ENCODE assay signal across 8 cellular contexts in genomic region chr22:39040538-39041296, GRCh38. TPM values are rescaled to one million over a fixed set of nuclear protein-coding genes. Genes with fewer than 3 reads are reported as not detected.
DNase-seq lines count a peak whose midpoint lies in the region; ATAC-seq, FAIRE-seq and TF ChIP-seq lines count a peak whose summit lies in the region.
"Not testable (repeated sequence)": the region's sequence is repeated elsewhere in the genome, so short reads cannot be mapped to it uniquely, and the experiment has no call there.

Gene APOBEC3F (plus strand): TSS chr22:39040864. CDS start chr22:39040961, 97 bp downstream.

- peaks cover 57% of the 10 kb centered on the region for H3K4me1 Mint-ChIP-seq in GM23338
- peaks cover 15% of the 10 kb centered on the region for H3K4me1 Mint-ChIP-seq in T-helper 2 cell treated with Interferon-gamma antibody and Interleukin-4, amounts not matched to agents 5 μg/mL and 100 μg/mL, for 36 hours (ENCODE audit: low read depth)
- H3K4me1 Mint-ChIP-seq in activated naive CD8-positive, alpha-beta T cell treated with anti-CD3 and anti-CD28 coated beads, Interleukin-2, amount 10 ng/mL, durations not matched to agents 7 days and 5 days, result peaks cover 38% of the 10 kb centered on the region

- peak within 1 kb of the TSS; percentile 95 for H3K27ac Mint-ChIP-seq in GM23338
- H3K27ac Mint-ChIP-seq in T-helper 2 cell treated with Interferon-gamma antibody and Interleukin-4, amounts not matched to agents 5 μg/mL and 100 μg/mL, for 36 hours, result peak within 1 kb of the TSS; percentile 86
- peak within 1 kb of the TSS; percentile 93 for H3K27ac Mint-ChIP-seq in activated naive CD8-positive, alpha-beta T cell treated with anti-CD3 and anti-CD28 coated beads, Interleukin-2, amount 10 ng/mL, durations not matched to agents 7 days and 5 days

- not testable (repeated sequence) for H3K79me2 ChIP-seq in GM23338 (replicated peaks; ENCODE audit: insufficient read depth)

- peak; percentile 72 for FAIRE-seq in G401.6 (lab: Jason Lieb, UNC)

- not testable (repeated sequence) for H4K20me1 ChIP-seq in GM23338 (replicated peaks; ENCODE audit: insufficient read depth)

- not testable (repeated sequence) for H2AFZ ChIP-seq in GM23338
- H2AFZ ChIP-seq in neuron (ENCODE audit: low read depth, low read length), result peak within 1 kb of the TSS; percentile 74

- peak within 1 kb of the TSS; percentile 66 to 73 for H3K9ac ChIP-seq in stomach smooth muscle (ENCODE audit: low read length in 2 of 2)

- H3K9me2 ChIP-seq in GM23338 (ENCODE audit: insufficient read depth), result not testable (repeated sequence)

- ATAC-seq in GM23338, result peak; percentile 88
- peak; percentile 95 for ATAC-seq in activated naive CD8-positive, alpha-beta T cell treated with anti-CD3 and anti-CD28 coated beads, Interleukin-2, amount 10 ng/mL, durations not matched to agents 7 days and 5 days (ENCODE audit: low read depth)

- peak within 1 kb of the TSS; percentile 72 for H3K4me3 Mint-ChIP-seq in GM23338
- H3K4me3 Mint-ChIP-seq in T-helper 2 cell treated with Interferon-gamma antibody and Interleukin-4, amounts not matched to agents 5 μg/mL and 100 μg/mL, for 36 hours, result peak within 1 kb of the TSS; percentile 92
- peak within 1 kb of the TSS; percentile 97 for H3K4me3 Mint-ChIP-seq in activated naive CD8-positive, alpha-beta T cell treated with anti-CD3 and anti-CD28 coated beads, Interleukin-2, amount 10 ng/mL, durations not matched to agents 7 days and 5 days

- not testable (repeated sequence) for H3K9me3 ChIP-seq in neuron (ENCODE audit: low read length); stomach smooth muscle (ENCODE audit: control insufficient read depth in 2 of 2, low read length in 2 of 2)

- in situ Hi-C loops in KBM-7 (cut with MboI; ENCODE audit: low pct_unique_long_range_greater_than_20kb, low sequenced_read_pairs), result not testable (repeated sequence)

- peak in 1 of 2 experiments; percentile 14; a peak in 1 of 4 replicates for TF ChIP-seq CTCF in GM23338 (conservative IDR thresholded peaks at IDR 0.05; ENCODE audit: low read depth in 2 of 2)

- H3K36me3 Mint-ChIP-seq in GM23338 (ENCODE audit: low read depth), result not testable (repeated sequence)
- peaks cover 12% of the 10 kb centered on the region for H3K36me3 Mint-ChIP-seq in T-helper 2 cell treated with Interferon-gamma antibody and Interleukin-4, amounts not matched to agents 5 μg/mL and 100 μg/mL, for 36 hours (ENCODE audit: low read depth)
- H3K36me3 Mint-ChIP-seq in activated naive CD8-positive, alpha-beta T cell treated with anti-CD3 and anti-CD28 coated beads, Interleukin-2, amount 10 ng/mL, durations not matched to agents 7 days and 5 days, result peaks cover 16% of the 10 kb centered on the region

- H3K27me3 ChIP-seq in GM23338 (ENCODE audit: insufficient read depth); neuron (ENCODE audit: insufficient read depth, low read length); stomach smooth muscle (ENCODE audit: control insufficient read depth in 1 of 2, insufficient read depth in 2 of 2, low read length in 2 of 2): not testable (repeated sequence)

- peak within 1 kb of the TSS; percentile 90 for H3K27ac ChIP-seq in GM23338 (ENCODE audit: low read depth)
- peak within 1 kb of the TSS; percentile 55 for H3K27ac ChIP-seq in stomach smooth muscle (ENCODE audit: low read length)

- peaks cover 21% of the 10 kb centered on the region for H3K27me3 Mint-ChIP-seq in GM23338 (ENCODE audit: insufficient read depth, low read depth, poor library complexity)
- not testable (repeated sequence) for H3K27me3 Mint-ChIP-seq in T-helper 2 cell treated with Interferon-gamma antibody and Interleukin-4, amounts not matched to agents 5 μg/mL and 100 μg/mL, for 36 hours (ENCODE audit: low read depth); activated naive CD8-positive, alpha-beta T cell treated with anti-CD3 and anti-CD28 coated beads, Interleukin-2, amount 10 ng/mL, durations not matched to agents 7 days and 5 days

- H3K36me3 ChIP-seq in GM23338 (ENCODE audit: insufficient read depth); neuron (ENCODE audit: insufficient read depth, low read length); stomach smooth muscle (ENCODE audit: control insufficient read depth in 2 of 2, insufficient read depth in 2 of 2, low read length in 2 of 2): not testable (repeated sequence)

- H3K4me3 ChIP-seq in GM23338 (peak within 1 kb of the TSS; percentile 63), neuron (ENCODE audit: low read length) (peak within 1 kb of the TSS; percentile 50), stomach smooth muscle (ENCODE audit: low read length in 2 of 2) (peak within 1 kb of the TSS; percentile 75 to 77)

- H3K4me1 ChIP-seq in GM23338 (ENCODE audit: insufficient read depth) (peaks cover 43% of the 10 kb centered on the region), neuron (ENCODE audit: insufficient read depth, low read length) (peaks cover 15% of the 10 kb centered on the region)
- H3K4me1 ChIP-seq in stomach smooth muscle (ENCODE audit: control insufficient read depth, insufficient read depth, low read length), result not testable (repeated sequence)

- DNase-seq in GM23338 (ENCODE audit: low spot score) (peak; percentile 60), KBM-7 (peak; percentile 73), glomerular visceral epithelial cell (ENCODE audit: extremely low spot score) (peak; percentile 68)
- peak; percentile 67 for DNase-seq in T-helper 2 cell treated with Interferon-gamma antibody and Interleukin-4, amounts not matched to agents 5 μg/mL and 100 μg/mL, for 36 hours (ENCODE audit: low spot score)
- DNase-seq in activated naive CD8-positive, alpha-beta T cell treated with anti-CD3 and anti-CD28 coated beads, Interleukin-2, amount 10 ng/mL, durations not matched to agents 7 days and 5 days, result peak; percentile 82

- not testable (repeated sequence) for H3K9me3 Mint-ChIP-seq in GM23338; T-helper 2 cell treated with Interferon-gamma antibody and Interleukin-4, amounts not matched to agents 5 μg/mL and 100 μg/mL, for 36 hours; activated naive CD8-positive, alpha-beta T cell treated with anti-CD3 and anti-CD28 coated beads, Interleukin-2, amount 10 ng/mL, durations not matched to agents 7 days and 5 days

- POLR2A ChIA-PET in activated naive CD8-positive, alpha-beta T cell treated with anti-CD3 and anti-CD28 coated beads, Interleukin-2, amount 10 ng/mL, durations not matched to agents 7 days and 5 days (lab: Charles Lee), result interaction anchor here (0.7 to 1.0 kb wide), 3 partner anchors 13 to 58 kb away, joined by 3 read pairs; no protein-coding TSS in a partner anchor

- peaks cover 18% of the 10 kb centered on the region; the same call in 1 of the 2 replicates for H3F3A ChIP-seq in GM23338 (replicated peaks; ENCODE audit: low read depth)

- peak within 1 kb of the TSS; percentile 82 for H3K4me2 ChIP-seq in GM23338

TF ChIP-seq in GM23338, 12 proteins besides CTCF, POLR2A, EP300 and RAD21:
- TF ChIP-seq POLR2AphosphoS5 (IDR thresholded peaks at IDR 0.05; ENCODE audit: low read depth), result peak; percentile 37

RNA-seq across cellular contexts. Expression of gene APOBEC3F, which starts in this region (rescaled TPM):
- total RNA-seq in GM23338 (2014; rRNA removed; shearing (Covaris generic)), result 3.4 and 4.7 TPM in 2 replicates
- polyA plus RNA-seq in GM23338 (2016; fragmentation: Nextera tagmentation; extraction: Ambion mirVana), result 3.4 and 3.5 TPM in 2 replicates
- total RNA-seq in activated naive CD8-positive, alpha-beta T cell treated with anti-CD3 and anti-CD28 coated beads, Interleukin-2, amount 10 ng/mL, durations not matched to agents 7 days and 5 days, result 10 to 100 TPM; 41.4 to 45.1 TPM

Comparison
In these comparisons a context has a peak if more than half of its experiments do, and no peak if none do; other contexts are left out.
1. Peak in every context shown above with its lines: DNase-seq, ATAC-seq, H3K4me3 ChIP-seq and H3K27ac ChIP-seq.